In the genomic region with DNA sequence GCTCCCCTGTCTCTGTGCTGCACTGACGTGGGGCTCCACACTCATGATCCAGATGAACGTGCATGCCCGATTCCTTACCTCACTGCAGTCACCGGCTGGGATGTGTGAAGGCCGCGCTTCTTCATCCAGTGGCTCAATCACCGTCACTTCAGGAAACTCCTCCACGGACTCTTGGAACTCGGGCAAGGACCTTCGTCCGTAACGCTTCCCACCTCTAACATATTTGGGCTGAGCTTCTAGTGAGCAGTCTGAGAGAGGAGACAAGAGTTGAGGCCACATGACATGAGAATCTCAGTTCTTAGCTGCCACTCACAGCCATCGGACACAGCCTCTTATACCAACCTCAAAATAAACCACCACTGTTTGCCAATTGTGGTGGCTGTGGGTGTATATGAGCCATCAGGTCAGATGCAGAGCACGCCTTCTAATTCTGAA, we compare ENCODE assay signal across 14 cellular contexts. TPM values are rescaled to one million over a fixed set of nuclear protein-coding genes. Genes with fewer than 3 reads are reported as not detected.
DNase-seq lines count a peak whose midpoint lies in the region; ATAC-seq and TF ChIP-seq lines count a peak whose summit lies in the region.
"Had no signal": no experiment of that assay in that cellular context is flagged by ENCODE, and none has a peak within 500 bp of the region (broad histone marks: within the 10 kb centered on the region; RNA-seq: fewer than 3 reads in every experiment).

No MANE protein-coding gene starts in this region.

- H3K4me3 Mint-ChIP-seq in CD8-positive, alpha-beta memory T cell: peak overlapping the region in 6 of 7 donors; percentile 53 to 87 (median 72)
- H3K4me3 Mint-ChIP-seq in activated T-helper 17 cell treated with anti-CD3 and anti-CD28 coated beads, Interleukin-2, amount 50 U/mL, for 72 hours: peak overlapping the region; percentile 78

- no peak for TF ChIP-seq CTCF in Peyer's patch (IDR thresholded peaks at IDR 0.05)

- CTCF ChIA-PET in CD8-positive, alpha-beta memory T cell (lab: Charles Lee): interaction anchor here (1.2 to 12.2 kb wide), 7 partner anchors 12 to 65 kb away, joined by 3 to 122 read pairs (median 5); no protein-coding TSS in a partner anchor

- peaks cover 60% of the 10 kb centered on the region for H3K4me1 ChIP-seq in CD8-positive, alpha-beta memory T cell (ENCODE audit: insufficient read depth, low read length)
- peaks cover 0 to 4% (median 0%) of the 10 kb centered on the region in 4 donors for H3K4me1 ChIP-seq in Peyer's patch
- H3K4me1 ChIP-seq: Caco-2 had no signal

- H3K27me3 Mint-ChIP-seq in CD8-positive, alpha-beta memory T cell: peaks cover 0 to 1% of the 10 kb centered on the region in 2 donors
- H3K27me3 Mint-ChIP-seq in activated T-helper 17 cell treated with anti-CD3 and anti-CD28 coated beads, Interleukin-2, amount 50 U/mL, for 72 hours: no peaks in the 10 kb centered on the region

- no peaks in the 10 kb centered on the region for H3K9me3 ChIP-seq in CD8-positive, alpha-beta memory T cell (ENCODE audit: low read length)
- no peaks in the 10 kb centered on the region for H3K9me3 ChIP-seq in Peyer's patch
- H3K9me3 ChIP-seq: Caco-2 had no signal

- TF ChIP-seq POLR2A in Peyer's patch (IDR thresholded peaks at IDR 0.05): no peak

- H3K27me3 ChIP-seq in CD8-positive, alpha-beta memory T cell (ENCODE audit: insufficient read depth, low read length, poor library complexity, severe bottlenecking): no peaks in the 10 kb centered on the region
- no peaks in the 10 kb centered on the region for H3K27me3 ChIP-seq in Peyer's patch

- peak; percentile 28 for ATAC-seq in GM18868 (IDR thresholded peaks at IDR 0.05; ENCODE audit: unreplicated experiment)
- ATAC-seq in activated T-helper 17 cell treated with anti-CD3 and anti-CD28 coated beads, Interleukin-2, amount 50 U/mL, for 72 hours (replicated peaks): no peak
- ATAC-seq: PC-3 had no signal

- H3K4me3 ChIP-seq in CD8-positive, alpha-beta memory T cell (ENCODE audit: low read length): no peak overlapping the region
- H3K4me3 ChIP-seq in Peyer's patch: no peak overlapping the region

- H3K36me3 ChIP-seq in CD8-positive, alpha-beta memory T cell (ENCODE audit: insufficient read depth, low read length): no peaks in the 10 kb centered on the region
- peaks cover 0 to 13% (median 0%) of the 10 kb centered on the region in 3 donors for H3K36me3 ChIP-seq in Peyer's patch

- peaks cover 84 to 100% (median 93%) of the 10 kb centered on the region in 3 donors for H3K4me1 Mint-ChIP-seq in CD8-positive, alpha-beta memory T cell
- peaks cover 29% of the 10 kb centered on the region for H3K4me1 Mint-ChIP-seq in activated T-helper 17 cell treated with anti-CD3 and anti-CD28 coated beads, Interleukin-2, amount 50 U/mL, for 72 hours

- no peaks in the 10 kb centered on the region for H3K9me3 Mint-ChIP-seq in CD8-positive, alpha-beta memory T cell
- H3K9me3 Mint-ChIP-seq in activated T-helper 17 cell treated with anti-CD3 and anti-CD28 coated beads, Interleukin-2, amount 50 U/mL, for 72 hours: no peaks in the 10 kb centered on the region

- no peak for DNase-seq in CD8-positive, alpha-beta memory T cell
- peak; percentile 66 for DNase-seq in myocyte (ENCODE audit: low read depth)
- no peak for DNase-seq in GM03348 (ENCODE audit: low spot score)
- DNase-seq in hippocampal formation (lab: John Stamatoyannopoulos, UW): no peak
- no peak for DNase-seq in Peyer's patch
- no peak for DNase-seq in kidney glomerular epithelial cell (lab: John Stamatoyannopoulos, UW)
- DNase-seq: Caco-2, NCI-H2107, PC-3 had no signal

- H3K27ac ChIP-seq in CD8-positive, alpha-beta memory T cell (ENCODE audit: low read depth, low read length): no peak overlapping the region
- H3K27ac ChIP-seq in Peyer's patch: peak overlapping the region in 1 of 4 donors; percentile 61
- H3K27ac ChIP-seq: epithelial cell of prostate, KMS-11 had no signal

- H3K36me3 Mint-ChIP-seq in CD8-positive, alpha-beta memory T cell: peaks cover 0 to 51% (median 17%) of the 10 kb centered on the region in 3 donors
- H3K36me3 Mint-ChIP-seq in activated T-helper 17 cell treated with anti-CD3 and anti-CD28 coated beads, Interleukin-2, amount 50 U/mL, for 72 hours (ENCODE audit: low read depth): peaks cover 39% of the 10 kb centered on the region

- POLR2A ChIA-PET in CD8-positive, alpha-beta memory T cell (lab: Charles Lee): interaction anchor here (0.6 to 1.6 kb wide), 5 partner anchors 15 to 68 kb away, joined by 3 to 8 read pairs (median 4); partner anchors contain the start of gene NIN

- H3K27ac Mint-ChIP-seq in CD8-positive, alpha-beta memory T cell: peak overlapping the region; percentile 78 to 95 (median 92)
- peak overlapping the region; percentile 86 for H3K27ac Mint-ChIP-seq in activated T-helper 17 cell treated with anti-CD3 and anti-CD28 coated beads, Interleukin-2, amount 50 U/mL, for 72 hours
- H3K27ac Mint-ChIP-seq: progenitor cell of endocrine pancreas had no signal

RNA-seq across cellular contexts. Expression of gene NIN, which starts 38.3 kb away (rescaled TPM):
- total RNA-seq in CD8-positive, alpha-beta memory T cell: 10 to 100 TPM; 73.8 to 77.8 TPM
- 64.3 TPM for polyA plus RNA-seq in CD8-positive, alpha-beta memory T cell
- 10 to 100 TPM; 25.9 to 42.2 TPM for total RNA-seq in activated T-helper 17 cell treated with anti-CD3 and anti-CD28 coated beads, Interleukin-2, amount 50 U/mL, for 72 hours
- total RNA-seq in myocyte: 24.1 and 43.3 TPM in 2 replicates
- 16.4 TPM for polyA plus RNA-seq in myocyte (2012)
- 100 to 1,000 TPM in 1 of 4 donors, 10 to 100 TPM in 3; 13.8 to 151 (median 21.5) TPM for total RNA-seq in Peyer's patch
